8 cellular contexts compared by ENCODE assay signal in genomic region chr15:65869954-65870871, GRCh38. TPM values are rescaled to one million over a fixed set of nuclear protein-coding genes. Genes with fewer than 3 reads are reported as not detected.
DNase-seq lines count a peak whose midpoint lies in the region; ATAC-seq, FAIRE-seq and TF ChIP-seq lines count a peak whose summit lies in the region.

No MANE protein-coding gene starts in this region.

- peak overlapping the region; percentile 50 to 82 for H3K4me3 ChIP-seq in aorta (ENCODE audit: low read length in 2 of 2)

- WGBS in aorta, 2 donors: 1% methylated on average over 43 of the region's 43 CpGs

- H3K27me3 ChIP-seq in aorta (ENCODE audit: control insufficient read depth in 1 of 2, insufficient read depth in 2 of 2, low read length in 1 of 2): no peaks in the 10 kb centered on the region

- peak overlapping the region; percentile 1 to 34 for H3K27ac ChIP-seq in aorta (ENCODE audit: low read depth in 1 of 2, low read length in 2 of 2)

- H3K36me3 ChIP-seq in aorta (ENCODE audit: control insufficient read depth in 1 of 2, insufficient read depth in 2 of 2, low read length in 1 of 2): no peaks in the 10 kb centered on the region

- H3K4me3 Mint-ChIP-seq in natural killer cell: peak overlapping the region; percentile 99

- peak; percentile 35 for FAIRE-seq in GM18507 (lab: Jason Lieb, UNC)

- intact Hi-C loops in natural killer cell (cut with micrococcal nuclease): loop anchor here (1.0 to 2.0 kb wide), 3 partner anchors 77 to 353 kb away; partner anchors contain the start of genes DENND4A, DPP8 and INTS14
- intact Hi-C loops in aorta (cut with DNase I): loop anchor here (2.0 to 10.0 kb wide), 3 partner anchors 37 to 235 kb away; no protein-coding TSS in a partner anchor

- H3K36me3 Mint-ChIP-seq in natural killer cell: no peaks in the 10 kb centered on the region

- TF ChIP-seq CTCF in natural killer cell (IDR thresholded peaks at IDR 0.05): no peak

- H3K4me1 ChIP-seq in aorta (ENCODE audit: control insufficient read depth in 1 of 2, insufficient read depth in 2 of 2, low read length in 2 of 2): no peaks in the 10 kb centered on the region

- no peaks in the 10 kb centered on the region for H3K27me3 Mint-ChIP-seq in natural killer cell (ENCODE audit: low read depth in 2 of 2)

- ATAC-seq in natural killer cell: no peak
- peak; percentile 26 for ATAC-seq in aorta (ENCODE audit: low FRiP score)

- peaks cover 31 to 40% of the 10 kb centered on the region in 2 donors for H3K4me1 Mint-ChIP-seq in natural killer cell

- no peaks in the 10 kb centered on the region for H3K9me3 ChIP-seq in aorta (ENCODE audit: control insufficient read depth, low read length)

- peak overlapping the region; percentile 98 to 100 for H3K27ac Mint-ChIP-seq in natural killer cell

- DNase-seq in AG08396 (ENCODE audit: low spot score): peak; percentile 9
- no peak for DNase-seq in GM18507 (ENCODE audit: extremely low spot score, insufficient read length, low read depth)
- DNase-seq in NCI-H2029 treated with DMSO at 0.1 percent for 48 hours (lab: John Stamatoyannopoulos, UW): peak; percentile 19
- DNase-seq in activated T-cell treated with anti-CD3 and anti-CD28 coated beads for 4 hours: peak; percentile 20
- DNase-seq in fibroblast of peridontal ligament (ENCODE audit: extremely low read depth): peak; percentile 16
- DNase-seq in natural killer cell: no peak
- peak; percentile 54 to 75 for DNase-seq in aorta
- DNase-seq in GM19240 (ENCODE audit: insufficient read length, low spot score): no peak

- H3K9me3 Mint-ChIP-seq in natural killer cell: no peaks in the 10 kb centered on the region

RNA-seq across cellular contexts. Expression of gene RAB11A, which starts 0.9 kb away (rescaled TPM):
- total RNA-seq in natural killer cell (10 to 100 TPM; 84.7 to 97.1 (median 87.5) TPM), aorta (100 to 1,000 TPM; 149 to 156 TPM)
- 10 to 100 TPM; 89.0 to 94.2 TPM for polyA plus RNA-seq in aorta

Comparison
In these comparisons a context has a peak if more than half of its experiments do, and no peak if none do; other contexts are left out.
1. DNase-seq: peak in AG08396 (single experiment), NCI-H2029 treated with DMSO at 0.1 percent for 48 hours (single experiment), activated T-cell treated with anti-CD3 and anti-CD28 coated beads for 4 hours (single experiment), fibroblast of peridontal ligament (single experiment) and aorta (2 of 2); none in GM18507 (single experiment), natural killer cell (single experiment) and GM19240 (single experiment).